8 cellular contexts compared by ENCODE assay signal in genomic region chr11:15969281-15969680, GRCh38.
A peak's percentile ranks its signal among the peaks of the same experiment; 100 is the strongest.
DNase-seq lines count a peak whose midpoint lies in the region; FAIRE-seq and TF ChIP-seq lines count a peak whose summit lies in the region.

No MANE protein-coding gene starts in this region.

- no peak overlapping the region for H2BK15ac ChIP-seq in mesenchymal stem cell (ENCODE audit: low read depth, poor library complexity, severe bottlenecking)

- H3K9me3 Mint-ChIP-seq in dendritic cell treated with granulocyte-macrophage colony-stimulating factor and Interleukin-4, amounts not matched to agents 40 ng/mL and 50 ng/mL, for 4 days, result no peaks in the 10 kb centered on the region

- peaks cover 0 to 2% of the 10 kb centered on the region in 2 experiments for H3K36me3 ChIP-seq in mesenchymal stem cell (ENCODE audit: control insufficient read depth in 1 of 2, insufficient read depth in 2 of 2, low read depth in 1 of 2, low read length in 2 of 2)

- 80% methylated on average over 2 of the region's 4 CpGs for WGBS in mesenchymal stem cell

- H3K27me3 ChIP-seq in mesenchymal stem cell (ENCODE audit: control insufficient read depth in 1 of 2, insufficient read depth in 1 of 2, low read length in 2 of 2), result no peaks in the 10 kb centered on the region

- H3K4me3 ChIP-seq in mesenchymal stem cell (ENCODE audit: insufficient read depth in 1 of 2, low read depth in 1 of 2, low read length in 2 of 2), result peak overlapping the region in 1 of 2 experiments; percentile 52

- no peaks in the 10 kb centered on the region for H3K36me3 Mint-ChIP-seq in dendritic cell treated with granulocyte-macrophage colony-stimulating factor and Interleukin-4, amounts not matched to agents 40 ng/mL and 50 ng/mL, for 4 days (ENCODE audit: low read depth)

- TF ChIP-seq POLR2A in H54 (IDR thresholded peaks at IDR 0.05; ENCODE audit: low read depth, low read length), result no peak

- no peak overlapping the region for H2BK12ac ChIP-seq in mesenchymal stem cell (ENCODE audit: low read length in 2 of 2)

- H2AFZ ChIP-seq in mesenchymal stem cell (ENCODE audit: low read depth, low read length), result no peak overlapping the region

- no peak overlapping the region for H2BK5ac ChIP-seq in mesenchymal stem cell (ENCODE audit: low read depth, low read length, poor library complexity, severe bottlenecking)

- H3K4me1 Mint-ChIP-seq in dendritic cell treated with granulocyte-macrophage colony-stimulating factor and Interleukin-4, amounts not matched to agents 40 ng/mL and 50 ng/mL, for 4 days (ENCODE audit: low read depth), result peaks cover 14% of the 10 kb centered on the region

- no peak overlapping the region for H3K4ac ChIP-seq in mesenchymal stem cell (ENCODE audit: low read depth in 1 of 2, low read length in 2 of 2)

- no peak overlapping the region for H3K14ac ChIP-seq in mesenchymal stem cell (ENCODE audit: low read length in 2 of 2)

- H3K4me3 Mint-ChIP-seq in dendritic cell treated with granulocyte-macrophage colony-stimulating factor and Interleukin-4, amounts not matched to agents 40 ng/mL and 50 ng/mL, for 4 days, result no peak overlapping the region

- H3K4me1 ChIP-seq in mesenchymal stem cell (ENCODE audit: control insufficient read depth, insufficient read depth, low read depth, low read length), result peaks cover 4% of the 10 kb centered on the region

- no peaks in the 10 kb centered on the region for H3K79me1 ChIP-seq in mesenchymal stem cell (replicated peaks; ENCODE audit: low read length, poor library complexity, severe bottlenecking)

- intact Hi-C loops in dendritic cell treated with granulocyte-macrophage colony-stimulating factor and Interleukin-4, amounts not matched to agents 40 ng/mL and 50 ng/mL, for 4 days (cut with micrococcal nuclease), result no loop called here

- FAIRE-seq in H54 (lab: Jason Lieb, UNC), result no peak

- no peak overlapping the region for H4K8ac ChIP-seq in mesenchymal stem cell (ENCODE audit: low read length)

- H3K9me3 ChIP-seq in mesenchymal stem cell (ENCODE audit: control insufficient read depth, low read length), result no peaks in the 10 kb centered on the region

- no peak overlapping the region for H3K4me2 ChIP-seq in mesenchymal stem cell (ENCODE audit: low read length, poor library complexity, severe bottlenecking)

- H4K91ac ChIP-seq in mesenchymal stem cell (ENCODE audit: low read length), result no peak overlapping the region

- H3K9ac ChIP-seq in mesenchymal stem cell (ENCODE audit: low read length), result peak overlapping the region; percentile 86

- peak; percentile 58 for DNase-seq in GM04504 (ENCODE audit: low read depth)
- DNase-seq in H54 (ENCODE audit: insufficient read length, low spot score), result peak; percentile 12
- peak; percentile 23 for DNase-seq in NCI-H1048 (lab: John Stamatoyannopoulos, UW)
- peak; percentile 89 for DNase-seq in mesenchymal stem cell
- no peak for DNase-seq in activated CD4-positive, alpha-beta T cell treated with anti-CD3 and anti-CD28 coated beads for 1 hour
- DNase-seq in activated CD8-positive, alpha-beta memory T cell treated with anti-CD3 and anti-CD28 coated beads, Interleukin-2, amount 50 U/mL, for 48 hours, result no peak
- no peak for DNase-seq in effector CD4-positive, alpha-beta T cell

- peak overlapping the region in 1 of 2 experiments; percentile 33 for H3K18ac ChIP-seq in mesenchymal stem cell (ENCODE audit: low read depth in 1 of 2, low read length in 2 of 2)

- no peak overlapping the region for H2BK120ac ChIP-seq in mesenchymal stem cell (ENCODE audit: low read depth, low read length)

- H3K27me3 Mint-ChIP-seq in dendritic cell treated with granulocyte-macrophage colony-stimulating factor and Interleukin-4, amounts not matched to agents 40 ng/mL and 50 ng/mL, for 4 days, result no peaks in the 10 kb centered on the region

- H3K27ac Mint-ChIP-seq in dendritic cell treated with granulocyte-macrophage colony-stimulating factor and Interleukin-4, amounts not matched to agents 40 ng/mL and 50 ng/mL, for 4 days, result peak overlapping the region; percentile 61

- no peak overlapping the region for H3K23ac ChIP-seq in mesenchymal stem cell (ENCODE audit: low read length in 2 of 2)

- H3K27ac ChIP-seq in mesenchymal stem cell (ENCODE audit: low read length, poor library complexity, severe bottlenecking), result peak overlapping the region; percentile 64

- no peak overlapping the region for H2AK5ac ChIP-seq in mesenchymal stem cell (ENCODE audit: low read length, severe bottlenecking)

Comparison
In these comparisons a context has a peak if more than half of its experiments do, and no peak if none do; other contexts are left out.
1. DNase-seq: peak in GM04504 (single experiment), H54 (single experiment), NCI-H1048 (single experiment) and mesenchymal stem cell (single experiment); none in activated CD4-positive, alpha-beta T cell treated with anti-CD3 and anti-CD28 coated beads for 1 hour (single experiment), activated CD8-positive, alpha-beta memory T cell treated with anti-CD3 and anti-CD28 coated beads, Interleukin-2, amount 50 U/mL, for 48 hours (single experiment) and effector CD4-positive, alpha-beta T cell (single experiment).